In the genomic region with DNA sequence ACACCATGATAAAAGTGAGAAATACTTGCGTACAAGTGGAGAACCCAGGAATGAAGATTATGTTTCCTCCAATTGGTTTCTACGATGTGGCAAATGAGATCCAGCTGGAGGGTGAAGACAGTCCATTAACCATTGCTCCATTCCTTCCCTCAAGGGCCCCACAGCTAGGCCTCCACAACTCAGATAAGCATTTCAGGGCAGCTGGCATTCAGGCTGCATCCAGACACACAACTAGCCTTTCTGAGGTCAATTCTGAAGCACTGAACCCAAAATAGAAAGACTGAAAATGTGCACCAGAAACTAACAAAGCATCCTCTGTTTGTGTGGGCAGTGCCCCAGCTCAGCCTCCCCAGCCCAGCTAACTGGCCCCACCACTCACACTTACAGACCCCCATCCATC, we compare ENCODE assay signal across 1 cellular context.
TF ChIP-seq lines count a peak whose summit lies in the region.

No MANE protein-coding gene starts in this region.

TF ChIP-seq in IMR-90, 13 proteins besides CTCF, POLR2A, EP300 and RAD21:
- no peak for TF ChIP-seq CHD1 (IDR thresholded peaks at IDR 0.05; ENCODE audit: low read depth, low read length)
- TF ChIP-seq NFE2L2 (IDR thresholded peaks at IDR 0.05; ENCODE audit: low read depth, low read length) = no peak
- no peak for TF ChIP-seq CEBPB (IDR thresholded peaks at IDR 0.05; ENCODE audit: low read depth, low read length)
- no peak for TF ChIP-seq MXI1 (IDR thresholded peaks at IDR 0.05; ENCODE audit: borderline replicate concordance, low read depth, low read length)
- no peak for TF ChIP-seq FOS (IDR thresholded peaks at IDR 0.05; ENCODE audit: low read depth, low read length)
- TF ChIP-seq BHLHE40 (IDR thresholded peaks at IDR 0.05; ENCODE audit: low read depth, low read length) = no peak
- TF ChIP-seq SMC3 (IDR thresholded peaks at IDR 0.05; ENCODE audit: low read depth, low read length) = no peak
- TF ChIP-seq RCOR1 (IDR thresholded peaks at IDR 0.05; ENCODE audit: insufficient replicate concordance, low read length) = no peak
- TF ChIP-seq MAFK (IDR thresholded peaks at IDR 0.05; ENCODE audit: low read depth, low read length) = no peak
- TF ChIP-seq, protein P1, sequence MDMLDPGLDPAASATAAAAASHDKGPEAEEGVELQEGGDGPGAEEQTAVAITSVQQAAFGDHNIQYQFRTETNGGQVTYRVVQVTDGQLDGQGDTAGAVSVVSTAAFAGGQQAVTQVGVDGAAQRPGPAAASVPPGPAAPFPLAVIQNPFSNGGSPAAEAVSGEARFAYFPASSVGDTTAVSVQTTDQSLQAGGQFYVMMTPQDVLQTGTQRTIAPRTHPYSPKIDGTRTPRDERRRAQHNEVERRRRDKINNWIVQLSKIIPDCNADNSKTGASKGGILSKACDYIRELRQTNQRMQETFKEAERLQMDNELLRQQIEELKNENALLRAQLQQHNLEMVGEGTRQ (IDR thresholded peaks at IDR 0.05; ENCODE audit: low read depth, low read length) = no peak
- TF ChIP-seq, protein P2, sequence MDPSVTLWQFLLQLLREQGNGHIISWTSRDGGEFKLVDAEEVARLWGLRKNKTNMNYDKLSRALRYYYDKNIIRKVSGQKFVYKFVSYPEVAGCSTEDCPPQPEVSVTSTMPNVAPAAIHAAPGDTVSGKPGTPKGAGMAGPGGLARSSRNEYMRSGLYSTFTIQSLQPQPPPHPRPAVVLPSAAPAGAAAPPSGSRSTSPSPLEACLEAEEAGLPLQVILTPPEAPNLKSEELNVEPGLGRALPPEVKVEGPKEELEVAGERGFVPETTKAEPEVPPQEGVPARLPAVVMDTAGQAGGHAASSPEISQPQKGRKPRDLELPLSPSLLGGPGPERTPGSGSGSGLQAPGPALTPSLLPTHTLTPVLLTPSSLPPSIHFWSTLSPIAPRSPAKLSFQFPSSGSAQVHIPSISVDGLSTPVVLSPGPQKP (IDR thresholded peaks at IDR 0.05; ENCODE audit: borderline replicate concordance, low read depth, low read length) = no peak
- TF ChIP-seq MAZ (IDR thresholded peaks at IDR 0.05; ENCODE audit: borderline replicate concordance, low read depth, low read length) = no peak
- no peak for TF ChIP-seq RFX5 (IDR thresholded peaks at IDR 0.05; ENCODE audit: low read depth, low read length)
TF ChIP-seq in IMR-90: peak in this region for 0.
